ENCODE assay signal across 19 cellular contexts in genomic region chr3:121601212-121601812, GRCh38. TPM values are rescaled to one million over a fixed set of nuclear protein-coding genes. Genes with fewer than 3 reads are reported as not detected.
"Had no signal": no experiment of that assay in that cellular context is flagged by ENCODE, and none has a peak within 500 bp of the region (broad histone marks: within the 10 kb centered on the region; RNA-seq: fewer than 3 reads in every experiment).

No MANE protein-coding gene starts in this region.

- H3K4me3 ChIP-seq: gastroesophageal sphincter, left lung, transverse colon had no signal

- H3K9me3 ChIP-seq: gastroesophageal sphincter, left lung, transverse colon had no signal

- ATAC-seq: activated T-helper 17 cell treated with anti-CD3 and anti-CD28 coated beads, Interleukin-2, amount 50 U/mL, for 72 hours; gastroesophageal sphincter; left lung had no signal

- H3K27me3 ChIP-seq: gastroesophageal sphincter, left lung, transverse colon had no signal

- H3K27me3 Mint-ChIP-seq: activated T-helper 17 cell treated with anti-CD3 and anti-CD28 coated beads, Interleukin-2, amount 50 U/mL, for 72 hours had no signal

- H3K27ac ChIP-seq: gastroesophageal sphincter, left lung, transverse colon had no signal

- DNase-seq: activated CD4-positive, CD25-positive, alpha-beta regulatory T cell treated with anti-CD3 and anti-CD28 coated beads, Interleukin-2, amount 50 U/mL, for 72 hours; activated naive CD4-positive, alpha-beta T cell treated with Interleukin-2 at 50 U/mL for 16 hours; activated T-cell treated with anti-CD3 and anti-CD28 coated beads for 4 hours; anterior cingulate cortex; erythroblast; islet precursor cell; left lung; mesenchymal stem cell; stimulated activated CD4-positive, alpha-beta T cell treated with anti-CD3 and anti-CD28 coated beads, Interleukin-4, amount 100 ng/mL, for 1 hour; stimulated activated naive CD4-positive, alpha-beta T cell; substantia nigra; T-helper 9 cell; transverse colon had no signal

- H3K4me3 Mint-ChIP-seq: activated T-helper 17 cell treated with anti-CD3 and anti-CD28 coated beads, Interleukin-2, amount 50 U/mL, for 72 hours; nephron had no signal

- H3K4me1 Mint-ChIP-seq: activated T-helper 17 cell treated with anti-CD3 and anti-CD28 coated beads, Interleukin-2, amount 50 U/mL, for 72 hours; nephron had no signal

- H3K27ac Mint-ChIP-seq: activated T-helper 17 cell treated with anti-CD3 and anti-CD28 coated beads, Interleukin-2, amount 50 U/mL, for 72 hours; nephron had no signal

- H3K9me3 Mint-ChIP-seq: activated T-helper 17 cell treated with anti-CD3 and anti-CD28 coated beads, Interleukin-2, amount 50 U/mL, for 72 hours; nephron had no signal

- H3K4me1 ChIP-seq: left lung, transverse colon had no signal

- H3K36me3 ChIP-seq: gastroesophageal sphincter, left lung, transverse colon had no signal

RNA-seq across cellular contexts. Expression of gene FBXO40, which starts 8.1 kb away (rescaled TPM):
- total RNA-seq: activated T-helper 17 cell treated with anti-CD3 and anti-CD28 coated beads, Interleukin-2, amount 50 U/mL, for 72 hours; cerebellum; dermis microvascular lymphatic vessel endothelial cell; transverse colon had no signal

RNA-seq across cellular contexts. Expression of gene ARGFX, which starts 33.6 kb away (rescaled TPM):
- total RNA-seq: activated T-helper 17 cell treated with anti-CD3 and anti-CD28 coated beads, Interleukin-2, amount 50 U/mL, for 72 hours; cerebellum; dermis microvascular lymphatic vessel endothelial cell; gastroesophageal sphincter; left lung; omental fat pad; transverse colon had no signal
